Comparison of ENCODE assay signal across 15 cellular contexts in the genomic region with DNA sequence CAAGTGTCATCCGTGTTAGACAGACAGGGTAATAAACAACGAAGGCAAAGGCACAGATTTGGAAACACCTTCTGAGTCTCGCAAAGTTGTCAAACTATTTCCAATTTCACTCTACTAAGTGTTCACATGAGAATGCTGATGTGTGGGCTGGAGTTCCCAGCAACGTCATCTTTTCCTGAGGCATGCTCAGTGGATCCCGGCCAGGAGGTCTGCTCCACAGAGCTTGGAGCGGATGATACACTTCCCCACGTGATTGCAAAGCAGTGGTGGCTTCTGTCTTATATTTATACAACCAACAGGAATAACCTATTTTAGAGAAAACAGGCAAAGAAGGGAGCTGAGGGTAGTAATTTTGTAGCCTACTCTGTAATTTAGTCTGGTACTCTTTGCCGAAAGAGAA. TPM values are rescaled to one million over a fixed set of nuclear protein-coding genes. Genes with fewer than 3 reads are reported as not detected.
A peak's percentile ranks its signal among the peaks of the same experiment; 100 is the strongest.
DNase-seq lines count a peak whose midpoint lies in the region; ATAC-seq and TF ChIP-seq lines count a peak whose summit lies in the region.
"Had no signal": no experiment of that assay in that cellular context is flagged by ENCODE, and none has a peak within 500 bp of the region (broad histone marks: within the 10 kb centered on the region; RNA-seq: fewer than 3 reads in every experiment).

No MANE protein-coding gene starts in this region.

- TF ChIP-seq CTCF in choroid plexus epithelial cell (conservative IDR thresholded peaks at IDR 0.05; ENCODE audit: low read depth, low read length) (no peak), smooth muscle cell (IDR thresholded peaks at IDR 0.05; ENCODE audit: borderline replicate concordance, insufficient read depth, poor library complexity, severe bottlenecking) (no peak), PC-3 (conservative IDR thresholded peaks at IDR 0.05; ENCODE audit: low read depth, low read length) (no peak), foreskin keratinocyte (conservative IDR thresholded peaks at IDR 0.05) (no peak)

- no peak overlapping the region for H3K4me3 ChIP-seq in choroid plexus epithelial cell (ENCODE audit: low read depth, low read length)
- H3K4me3 ChIP-seq in iPS-15b (ENCODE audit: low read depth, low read length), result no peak overlapping the region
- no peak overlapping the region for H3K4me3 ChIP-seq in smooth muscle cell
- no peak overlapping the region for H3K4me3 ChIP-seq in PC-3 (ENCODE audit: low read length)

- POLR2A ChIA-PET in PC-3 (lab: Charles Lee; ENCODE audit: unreplicated experiment), result no interaction called here

- H3F3A ChIP-seq in smooth muscle cell (ENCODE audit: low read depth) (no peaks in the 10 kb centered on the region), PC-3 (ENCODE audit: low read length, unreplicated experiment) (no peaks in the 10 kb centered on the region)

- no peaks in the 10 kb centered on the region for H3K9me3 ChIP-seq in iPS-15b (ENCODE audit: control insufficient read depth, insufficient read depth, low read length)
- no peaks in the 10 kb centered on the region for H3K9me3 ChIP-seq in smooth muscle cell (replicated peaks; ENCODE audit: low read depth)
- no peaks in the 10 kb centered on the region for H3K9me3 ChIP-seq in PC-3 (ENCODE audit: low read length)

- peak overlapping the region; percentile 82 for H2AFZ ChIP-seq in smooth muscle cell (ENCODE audit: low read depth)
- no peak overlapping the region for H2AFZ ChIP-seq in PC-3 (ENCODE audit: low read length)

- BruUV-seq in PC-3 (replicated peaks; lab: Mats Ljungman, UMichigan), result no TSS peak

- CTCF ChIA-PET in PC-3 (lab: Charles Lee), result no interaction called here

- H3K27me3 ChIP-seq in iPS-15b (ENCODE audit: control insufficient read depth, insufficient read depth, low read length) (no peaks in the 10 kb centered on the region), smooth muscle cell (ENCODE audit: low read depth) (no peaks in the 10 kb centered on the region), PC-3 (ENCODE audit: low read length) (no peaks in the 10 kb centered on the region), foreskin keratinocyte (no peaks in the 10 kb centered on the region)

- H3K4me2 ChIP-seq in smooth muscle cell (peak overlapping the region; percentile 28), PC-3 (ENCODE audit: low read length) (no peak overlapping the region)

- H3K27ac ChIP-seq in smooth muscle cell (ENCODE audit: low read depth) (peak overlapping the region; percentile 49), PC-3 (ENCODE audit: low read length) (no peak overlapping the region), foreskin keratinocyte (no peak overlapping the region)
- H3K27ac ChIP-seq: RWPE1 had no signal

- no peaks in the 10 kb centered on the region for H4K20me1 ChIP-seq in smooth muscle cell (ENCODE audit: low read depth)
- H4K20me1 ChIP-seq in PC-3 (ENCODE audit: low read length), result no peaks in the 10 kb centered on the region

- H3K4me1 ChIP-seq in iPS-15b (ENCODE audit: control insufficient read depth, insufficient read depth, low read length), result peaks cover 7% of the 10 kb centered on the region
- H3K4me1 ChIP-seq in smooth muscle cell (ENCODE audit: low read depth), result no peaks in the 10 kb centered on the region
- H3K4me1 ChIP-seq in PC-3 (ENCODE audit: insufficient read depth, low read length), result no peaks in the 10 kb centered on the region
- no peaks in the 10 kb centered on the region for H3K4me1 ChIP-seq in foreskin keratinocyte

- 57% methylated on average over 8 of the region's 8 CpGs for WGBS in smooth muscle cell (ENCODE audit: low lambda C conversion rate)

- no peak for ATAC-seq in PC-3
- ATAC-seq in foreskin keratinocyte, result no peak

- intact Hi-C loops in PC-3 (cut with micrococcal nuclease), result no loop called here

- H3K79me2 ChIP-seq in smooth muscle cell (ENCODE audit: low read depth), result no peaks in the 10 kb centered on the region
- no peaks in the 10 kb centered on the region for H3K79me2 ChIP-seq in PC-3 (ENCODE audit: low read length)

- no peaks in the 10 kb centered on the region for H3K36me3 ChIP-seq in iPS-15b (ENCODE audit: control insufficient read depth, insufficient read depth, low read length)
- no peaks in the 10 kb centered on the region for H3K36me3 ChIP-seq in smooth muscle cell (ENCODE audit: low read depth)
- no peaks in the 10 kb centered on the region for H3K36me3 ChIP-seq in PC-3 (ENCODE audit: low read depth, low read length)

- peak overlapping the region; percentile 24 for H3K9ac ChIP-seq in iPS-15b (ENCODE audit: low read depth, low read length)
- H3K9ac ChIP-seq in smooth muscle cell (ENCODE audit: low read depth), result no peak overlapping the region
- H3K9ac ChIP-seq in PC-3 (ENCODE audit: low read length), result no peak overlapping the region

- no peaks in the 10 kb centered on the region for H3K9me2 ChIP-seq in PC-3 (replicated peaks; ENCODE audit: low read length)

- DNase-seq in GM04503 (ENCODE audit: low read depth) (peak; percentile 33), choroid plexus epithelial cell (ENCODE audit: low read depth) (peak; percentile 6), smooth muscle cell (lab: John Stamatoyannopoulos, UW; ENCODE audit: unreplicated experiment) (peak; percentile 1), Ammon's horn (ENCODE audit: low spot score) (no peak), PC-3 (no peak), foreskin keratinocyte (no peak), activated T-cell treated with anti-CD3 and anti-CD28 coated beads for 4 hours (no peak)
- DNase-seq: activated effector memory CD4-positive, alpha-beta T cell treated with Interleukin-2 at 50 U/mL for 16 hours; GF-D8; kidney; NCI-H1417; NCI-H524 treated with DMSO at 0.1 percent for 48 hours; stimulated activated CD4-positive, alpha-beta T cell treated with anti-CD3 and anti-CD28 coated beads, Interleukin-15, amount 100 ng/mL, for 24 hours had no signal

RNA-seq across cellular contexts. Expression of gene PDK3, which starts 40.1 kb away (rescaled TPM):
- total RNA-seq in smooth muscle cell (30.7 and 48.2 TPM in 2 replicates), PC-3 (2014; rRNA removed) (22.6 and 24.4 TPM in 2 replicates), foreskin keratinocyte (7.9 and 8.6 TPM in 2 replicates)
- polyA plus RNA-seq in smooth muscle cell (23.1 and 27.1 TPM in 2 replicates), foreskin keratinocyte (4.3 TPM in 2 replicates)

Comparison
In these comparisons a context has a peak if more than half of its experiments do, and no peak if none do; other contexts are left out.
1. DNase-seq: peak in GM04503 (single experiment), choroid plexus epithelial cell (single experiment) and smooth muscle cell (single experiment); none in Ammon's horn (single experiment), PC-3 (single experiment), foreskin keratinocyte (0 of 2) and activated T-cell treated with anti-CD3 and anti-CD28 coated beads for 4 hours (single experiment).